In the genomic region with DNA sequence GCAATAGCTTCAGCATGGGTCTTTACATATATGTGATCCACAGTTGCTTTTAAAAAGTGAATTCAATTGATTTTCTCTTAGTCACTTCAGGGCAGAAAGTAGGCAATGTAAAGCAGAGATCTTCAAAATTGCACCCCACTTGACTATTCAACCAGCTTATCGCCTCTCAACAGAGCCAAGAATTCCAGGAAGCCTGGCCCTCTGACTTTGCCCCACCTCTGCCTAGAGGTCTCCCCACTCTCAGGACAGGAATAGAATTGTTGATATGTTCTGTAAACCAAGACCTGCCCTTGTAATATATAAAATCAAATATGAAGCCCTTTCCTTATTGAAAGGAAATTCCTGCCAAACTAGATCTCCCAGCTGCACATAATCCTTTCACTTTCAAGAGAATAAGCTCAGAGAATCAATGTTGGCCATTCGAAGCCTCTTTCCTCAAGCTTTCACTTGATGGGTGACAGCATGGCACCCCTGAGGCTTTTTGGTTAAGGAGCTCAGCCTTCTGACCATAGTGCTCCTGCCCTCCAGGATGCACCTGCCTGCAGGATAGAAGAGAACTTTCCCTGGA, we compare ENCODE assay signal across 18 cellular contexts.
"Had no signal": no experiment of that assay in that cellular context is flagged by ENCODE, and none has a peak within 500 bp of the region (broad histone marks: within the 10 kb centered on the region; RNA-seq: fewer than 3 reads in every experiment).

No MANE protein-coding gene starts in this region.

- H3K4me3 ChIP-seq: gastrocnemius medialis, heart right ventricle, ovary, sigmoid colon had no signal

- ATAC-seq: activated naive CD4-positive, alpha-beta T cell treated with anti-CD3 and anti-CD28 coated beads, Interleukin-2, amount 50 U/mL, for 72 hours; activated T-cell treated with anti-CD3 and anti-CD28 coated beads, Interleukin-2, amount 50 U/mL, for 72 hours; gastrocnemius medialis; left cardiac atrium; naive thymus-derived CD4-positive, alpha-beta T cell; stimulated activated naive CD8-positive, alpha-beta T cell treated with anti-CD3 and anti-CD28 coated beads, Interleukin-15, amount 100 ng/mL, for 72 hours; T-cell had no signal

- H3K4me1 ChIP-seq: gastrocnemius medialis, sigmoid colon had no signal

- H3K27me3 ChIP-seq: gastrocnemius medialis, heart right ventricle, ovary, sigmoid colon had no signal

- DNase-seq: activated B cell treated with CpG ODN at 0.5 μM for 24 hours; activated CD4-positive, alpha-beta T cell treated with anti-CD3 and anti-CD28 coated beads for 48 hours; activated CD8-positive, alpha-beta memory T cell treated with anti-CD3 and anti-CD28 coated beads, Interleukin-2, amount 50 U/mL, for 48 hours; activated gamma-delta T cell; activated T-cell treated with anti-CD3 and anti-CD28 coated beads, Interleukin-2, amount 50 U/mL, for 72 hours; amniotic stem cell; gastrocnemius medialis; heart right ventricle; left cardiac atrium; mammary epithelial cell; naive thymus-derived CD4-positive, alpha-beta T cell; ovary; sigmoid colon; stimulated activated CD4-positive, alpha-beta T cell treated with anti-CD3 and anti-CD28 coated beads, Interleukin-1b, Interleukin-23, amount 100 ng/mL, for 48 hours; stimulated activated naive CD8-positive, alpha-beta T cell treated with anti-CD3 and anti-CD28 coated beads, Interleukin-15, amount 100 ng/mL, for 72 hours; T-cell had no signal

- H3K9me3 ChIP-seq: gastrocnemius medialis, heart right ventricle, ovary, sigmoid colon had no signal

- H3K27ac ChIP-seq: gastrocnemius medialis, heart right ventricle, ovary, sigmoid colon had no signal

- FAIRE-seq: colon had no signal

- H3K36me3 ChIP-seq: gastrocnemius medialis, heart right ventricle, ovary, sigmoid colon had no signal
